ENCODE assay signal across 2 cellular contexts in the genomic region with DNA sequence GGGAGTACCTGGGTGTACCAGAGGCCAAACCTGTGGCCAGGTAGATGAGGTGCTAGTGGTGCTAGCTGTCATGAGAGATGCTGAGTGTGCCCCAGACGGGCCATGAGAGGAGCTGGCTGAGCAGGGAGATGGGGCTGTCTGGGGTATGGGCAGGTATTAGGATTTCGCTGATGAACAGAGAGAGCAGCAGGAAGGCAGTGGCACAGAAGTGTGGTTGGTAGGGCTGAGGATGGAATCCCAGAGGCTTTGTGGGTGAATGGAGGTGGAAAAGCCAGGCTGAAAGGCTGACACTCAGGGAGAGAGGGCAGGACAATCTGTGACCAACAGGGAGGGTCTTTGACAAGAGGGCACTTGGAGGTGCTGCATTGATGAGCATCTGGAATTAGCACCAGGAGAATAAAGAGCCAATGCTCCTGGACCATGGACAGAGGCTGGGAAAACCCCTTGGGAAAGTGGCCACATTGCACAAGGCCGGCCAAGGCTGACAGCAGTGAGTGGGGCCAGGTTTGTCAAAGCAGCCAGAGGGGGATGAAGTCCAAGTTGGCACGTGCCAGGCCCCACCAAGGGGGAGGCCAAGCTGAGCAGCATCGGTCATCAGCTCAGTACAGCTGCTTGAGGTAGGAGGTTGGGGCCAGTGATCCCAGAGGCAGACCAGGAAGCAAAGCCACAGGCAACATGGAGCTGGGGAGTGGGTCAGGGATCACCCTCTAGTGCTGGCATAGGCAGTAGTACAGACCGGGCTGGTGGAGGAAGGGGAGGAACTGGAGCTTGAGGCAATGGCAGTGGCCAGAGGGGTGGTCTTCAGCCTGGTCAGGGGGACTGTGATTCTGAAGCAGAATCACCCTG.
A peak's percentile ranks its signal among the peaks of the same experiment; 100 is the strongest.
TF ChIP-seq lines count a peak whose summit lies in the region.

No MANE protein-coding gene starts in this region.

TF ChIP-seq in Ishikawa, 13 proteins besides CTCF, POLR2A, EP300 and RAD21:
- TF ChIP-seq NFIC (IDR thresholded peaks at IDR 0.05) (no peak), TEAD4 (IDR thresholded peaks at IDR 0.05) (no peak)
- TF ChIP-seq, protein P1, sequence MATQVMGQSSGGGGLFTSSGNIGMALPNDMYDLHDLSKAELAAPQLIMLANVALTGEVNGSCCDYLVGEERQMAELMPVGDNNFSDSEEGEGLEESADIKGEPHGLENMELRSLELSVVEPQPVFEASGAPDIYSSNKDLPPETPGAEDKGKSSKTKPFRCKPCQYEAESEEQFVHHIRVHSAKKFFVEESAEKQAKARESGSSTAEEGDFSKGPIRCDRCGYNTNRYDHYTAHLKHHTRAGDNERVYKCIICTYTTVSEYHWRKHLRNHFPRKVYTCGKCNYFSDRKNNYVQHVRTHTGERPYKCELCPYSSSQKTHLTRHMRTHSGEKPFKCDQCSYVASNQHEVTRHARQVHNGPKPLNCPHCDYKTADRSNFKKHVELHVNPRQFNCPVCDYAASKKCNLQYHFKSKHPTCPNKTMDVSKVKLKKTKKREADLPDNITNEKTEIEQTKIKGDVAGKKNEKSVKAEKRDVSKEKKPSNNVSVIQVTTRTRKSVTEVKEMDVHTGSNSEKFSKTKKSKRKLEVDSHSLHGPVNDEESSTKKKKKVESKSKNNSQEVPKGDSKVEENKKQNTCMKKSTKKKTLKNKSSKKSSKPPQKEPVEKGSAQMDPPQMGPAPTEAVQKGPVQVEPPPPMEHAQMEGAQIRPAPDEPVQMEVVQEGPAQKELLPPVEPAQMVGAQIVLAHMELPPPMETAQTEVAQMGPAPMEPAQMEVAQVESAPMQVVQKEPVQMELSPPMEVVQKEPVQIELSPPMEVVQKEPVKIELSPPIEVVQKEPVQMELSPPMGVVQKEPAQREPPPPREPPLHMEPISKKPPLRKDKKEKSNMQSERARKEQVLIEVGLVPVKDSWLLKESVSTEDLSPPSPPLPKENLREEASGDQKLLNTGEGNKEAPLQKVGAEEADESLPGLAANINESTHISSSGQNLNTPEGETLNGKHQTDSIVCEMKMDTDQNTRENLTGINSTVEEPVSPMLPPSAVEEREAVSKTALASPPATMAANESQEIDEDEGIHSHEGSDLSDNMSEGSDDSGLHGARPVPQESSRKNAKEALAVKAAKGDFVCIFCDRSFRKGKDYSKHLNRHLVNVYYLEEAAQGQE (IDR thresholded peaks at IDR 0.05; ENCODE audit: low read depth): peak; percentile 51; the same call in 1 of the 2 replicates

TF ChIP-seq in HepG2, 621 proteins besides CTCF, POLR2A, EP300 and RAD21 (continues in another document):
- TF ChIP-seq RXRA (CRISPR knock-in tag; IDR thresholded peaks at IDR 0.05) (peak; percentile 53; the same call in 1 of the 2 replicates), MXI1 (IDR thresholded peaks at IDR 0.05; ENCODE audit: borderline replicate concordance, low read depth, low read length) (0 out of 3 replicates have a peak, but pooled peaks have one; percentile 15), ZNF563 (CRISPR knock-in tag; IDR thresholded peaks at IDR 0.05) (peak; percentile 41; the same call in 1 of the 2 replicates), ZNF430 (CRISPR knock-in tag; IDR thresholded peaks at IDR 0.05) (peak; percentile 10; the same call in 1 of the 2 replicates), SP1 (IDR thresholded peaks at IDR 0.05) (no peak), SP1 (CRISPR knock-in tag; IDR thresholded peaks at IDR 0.05) (0 out of 2 replicates have a peak, but pooled peaks have one; percentile 7), JUNB (CRISPR knock-in tag; IDR thresholded peaks at IDR 0.05; ENCODE audit: borderline replicate concordance) (peak; percentile 55; the same call in 1 of the 2 replicates), ZNF883 (CRISPR knock-in tag; IDR thresholded peaks at IDR 0.05; ENCODE audit: not compliant biosample characterization) (peak; percentile 43), HIVEP1 (CRISPR knock-in tag; IDR thresholded peaks at IDR 0.05) (peak; percentile 55; the same call in 1 of the 2 replicates), ZNF773 (CRISPR knock-in tag; IDR thresholded peaks at IDR 0.05; ENCODE audit: borderline replicate concordance) (peak; percentile 80; the same call in 1 of the 2 replicates), PITX1 (CRISPR knock-in tag; IDR thresholded peaks at IDR 0.05) (peak; percentile 42; the same call in 1 of the 2 replicates), RARA (CRISPR knock-in tag; IDR thresholded peaks at IDR 0.05) (peak; percentile 38), YEATS4 (CRISPR knock-in tag; IDR thresholded peaks at IDR 0.05; ENCODE audit: borderline replicate concordance) (peak; percentile 67), HDAC1 (CRISPR knock-in tag; IDR thresholded peaks at IDR 0.05) (peak; percentile 86), ZNF713 (CRISPR knock-in tag; IDR thresholded peaks at IDR 0.05) (0 out of 2 replicates have a peak, but pooled peaks have one; percentile 47), MIER2 (CRISPR knock-in tag; IDR thresholded peaks at IDR 0.05) (peak; percentile 96), BCL6 (CRISPR knock-in tag; IDR thresholded peaks at IDR 0.05) (0 out of 2 replicates have a peak, but pooled peaks have one; percentile 7)
- TF ChIP-seq, protein P2, sequence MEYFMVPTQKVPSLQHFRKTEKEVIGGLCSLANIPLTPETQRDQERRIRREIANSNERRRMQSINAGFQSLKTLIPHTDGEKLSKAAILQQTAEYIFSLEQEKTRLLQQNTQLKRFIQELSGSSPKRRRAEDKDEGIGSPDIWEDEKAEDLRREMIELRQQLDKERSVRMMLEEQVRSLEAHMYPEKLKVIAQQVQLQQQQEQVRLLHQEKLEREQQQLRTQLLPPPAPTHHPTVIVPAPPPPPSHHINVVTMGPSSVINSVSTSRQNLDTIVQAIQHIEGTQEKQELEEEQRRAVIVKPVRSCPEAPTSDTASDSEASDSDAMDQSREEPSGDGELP (IDR thresholded peaks at IDR 0.05; ENCODE audit: borderline replicate concordance, low read depth): peak; percentile 53; the same call in 1 of the 2 replicates
- TF ChIP-seq, protein P3, sequence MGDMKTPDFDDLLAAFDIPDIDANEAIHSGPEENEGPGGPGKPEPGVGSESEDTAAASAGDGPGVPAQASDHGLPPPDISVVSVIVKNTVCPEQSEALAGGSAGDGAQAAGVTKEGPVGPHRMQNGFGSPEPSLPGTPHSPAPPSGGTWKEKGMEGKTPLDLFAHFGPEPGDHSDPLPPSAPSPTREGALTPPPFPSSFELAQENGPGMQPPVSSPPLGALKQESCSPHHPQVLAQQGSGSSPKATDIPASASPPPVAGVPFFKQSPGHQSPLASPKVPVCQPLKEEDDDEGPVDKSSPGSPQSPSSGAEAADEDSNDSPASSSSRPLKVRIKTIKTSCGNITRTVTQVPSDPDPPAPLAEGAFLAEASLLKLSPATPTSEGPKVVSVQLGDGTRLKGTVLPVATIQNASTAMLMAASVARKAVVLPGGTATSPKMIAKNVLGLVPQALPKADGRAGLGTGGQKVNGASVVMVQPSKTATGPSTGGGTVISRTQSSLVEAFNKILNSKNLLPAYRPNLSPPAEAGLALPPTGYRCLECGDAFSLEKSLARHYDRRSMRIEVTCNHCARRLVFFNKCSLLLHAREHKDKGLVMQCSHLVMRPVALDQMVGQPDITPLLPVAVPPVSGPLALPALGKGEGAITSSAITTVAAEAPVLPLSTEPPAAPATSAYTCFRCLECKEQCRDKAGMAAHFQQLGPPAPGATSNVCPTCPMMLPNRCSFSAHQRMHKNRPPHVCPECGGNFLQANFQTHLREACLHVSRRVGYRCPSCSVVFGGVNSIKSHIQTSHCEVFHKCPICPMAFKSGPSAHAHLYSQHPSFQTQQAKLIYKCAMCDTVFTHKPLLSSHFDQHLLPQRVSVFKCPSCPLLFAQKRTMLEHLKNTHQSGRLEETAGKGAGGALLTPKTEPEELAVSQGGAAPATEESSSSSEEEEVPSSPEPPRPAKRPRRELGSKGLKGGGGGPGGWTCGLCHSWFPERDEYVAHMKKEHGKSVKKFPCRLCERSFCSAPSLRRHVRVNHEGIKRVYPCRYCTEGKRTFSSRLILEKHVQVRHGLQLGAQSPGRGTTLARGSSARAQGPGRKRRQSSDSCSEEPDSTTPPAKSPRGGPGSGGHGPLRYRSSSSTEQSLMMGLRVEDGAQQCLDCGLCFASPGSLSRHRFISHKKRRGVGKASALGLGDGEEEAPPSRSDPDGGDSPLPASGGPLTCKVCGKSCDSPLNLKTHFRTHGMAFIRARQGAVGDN (CRISPR knock-in tag; IDR thresholded peaks at IDR 0.05): peak; percentile 88
- TF ChIP-seq, protein P4, sequence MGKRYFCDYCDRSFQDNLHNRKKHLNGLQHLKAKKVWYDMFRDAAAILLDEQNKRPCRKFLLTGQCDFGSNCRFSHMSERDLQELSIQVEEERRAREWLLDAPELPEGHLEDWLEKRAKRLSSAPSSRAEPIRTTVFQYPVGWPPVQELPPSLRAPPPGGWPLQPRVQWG (CRISPR knock-in tag; IDR thresholded peaks at IDR 0.05; ENCODE audit: borderline replicate concordance, low read depth): peak; percentile 81; the same call in 1 of the 2 replicates
- TF ChIP-seq, protein P5, sequence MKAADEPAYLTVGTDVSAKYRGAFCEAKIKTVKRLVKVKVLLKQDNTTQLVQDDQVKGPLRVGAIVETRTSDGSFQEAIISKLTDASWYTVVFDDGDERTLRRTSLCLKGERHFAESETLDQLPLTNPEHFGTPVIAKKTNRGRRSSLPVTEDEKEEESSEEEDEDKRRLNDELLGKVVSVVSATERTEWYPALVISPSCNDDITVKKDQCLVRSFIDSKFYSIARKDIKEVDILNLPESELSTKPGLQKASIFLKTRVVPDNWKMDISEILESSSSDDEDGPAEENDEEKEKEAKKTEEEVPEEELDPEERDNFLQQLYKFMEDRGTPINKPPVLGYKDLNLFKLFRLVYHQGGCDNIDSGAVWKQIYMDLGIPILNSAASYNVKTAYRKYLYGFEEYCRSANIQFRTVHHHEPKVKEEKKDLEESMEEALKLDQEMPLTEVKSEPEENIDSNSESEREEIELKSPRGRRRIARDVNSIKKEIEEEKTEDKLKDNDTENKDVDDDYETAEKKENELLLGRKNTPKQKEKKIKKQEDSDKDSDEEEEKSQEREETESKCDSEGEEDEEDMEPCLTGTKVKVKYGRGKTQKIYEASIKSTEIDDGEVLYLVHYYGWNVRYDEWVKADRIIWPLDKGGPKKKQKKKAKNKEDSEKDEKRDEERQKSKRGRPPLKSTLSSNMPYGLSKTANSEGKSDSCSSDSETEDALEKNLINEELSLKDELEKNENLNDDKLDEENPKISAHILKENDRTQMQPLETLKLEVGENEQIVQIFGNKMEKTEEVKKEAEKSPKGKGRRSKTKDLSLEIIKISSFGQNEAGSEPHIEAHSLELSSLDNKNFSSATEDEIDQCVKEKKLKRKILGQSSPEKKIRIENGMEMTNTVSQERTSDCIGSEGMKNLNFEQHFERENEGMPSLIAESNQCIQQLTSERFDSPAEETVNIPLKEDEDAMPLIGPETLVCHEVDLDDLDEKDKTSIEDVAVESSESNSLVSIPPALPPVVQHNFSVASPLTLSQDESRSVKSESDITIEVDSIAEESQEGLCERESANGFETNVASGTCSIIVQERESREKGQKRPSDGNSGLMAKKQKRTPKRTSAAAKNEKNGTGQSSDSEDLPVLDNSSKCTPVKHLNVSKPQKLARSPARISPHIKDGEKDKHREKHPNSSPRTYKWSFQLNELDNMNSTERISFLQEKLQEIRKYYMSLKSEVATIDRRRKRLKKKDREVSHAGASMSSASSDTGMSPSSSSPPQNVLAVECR (CRISPR knock-in tag; IDR thresholded peaks at IDR 0.05; ENCODE audit: borderline replicate concordance): peak; percentile 56
- TF ChIP-seq, protein P6, sequence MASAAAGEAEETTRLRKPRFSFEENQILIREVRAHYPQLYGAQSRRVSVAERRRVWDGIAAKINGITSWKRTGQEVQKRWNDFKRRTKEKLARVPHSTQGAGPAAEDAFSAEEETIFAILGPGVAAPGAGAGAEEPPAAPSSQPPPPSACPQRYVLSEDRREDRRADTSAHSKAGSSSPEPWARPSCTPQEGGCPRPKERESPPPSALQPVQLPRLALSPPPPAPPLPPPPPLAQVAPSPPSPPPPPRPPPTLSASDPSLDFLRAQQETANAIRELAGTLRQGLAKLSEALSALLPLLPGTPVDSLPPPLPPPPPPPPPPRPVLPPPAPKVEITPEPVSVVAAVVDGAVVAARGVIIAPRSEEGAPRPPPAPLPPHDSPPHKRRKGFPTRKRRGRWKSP (CRISPR knock-in tag; IDR thresholded peaks at IDR 0.05): peak; percentile 12; the same call in 1 of the 2 replicates
- TF ChIP-seq, protein P7, sequence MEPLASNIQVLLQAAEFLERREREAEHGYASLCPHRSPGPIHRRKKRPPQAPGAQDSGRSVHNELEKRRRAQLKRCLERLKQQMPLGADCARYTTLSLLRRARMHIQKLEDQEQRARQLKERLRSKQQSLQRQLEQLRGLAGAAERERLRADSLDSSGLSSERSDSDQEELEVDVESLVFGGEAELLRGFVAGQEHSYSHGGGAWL (CRISPR knock-in tag; IDR thresholded peaks at IDR 0.05): 0 out of 2 replicates have a peak, but pooled peaks have one; percentile 35
- TF ChIP-seq, protein P8, sequence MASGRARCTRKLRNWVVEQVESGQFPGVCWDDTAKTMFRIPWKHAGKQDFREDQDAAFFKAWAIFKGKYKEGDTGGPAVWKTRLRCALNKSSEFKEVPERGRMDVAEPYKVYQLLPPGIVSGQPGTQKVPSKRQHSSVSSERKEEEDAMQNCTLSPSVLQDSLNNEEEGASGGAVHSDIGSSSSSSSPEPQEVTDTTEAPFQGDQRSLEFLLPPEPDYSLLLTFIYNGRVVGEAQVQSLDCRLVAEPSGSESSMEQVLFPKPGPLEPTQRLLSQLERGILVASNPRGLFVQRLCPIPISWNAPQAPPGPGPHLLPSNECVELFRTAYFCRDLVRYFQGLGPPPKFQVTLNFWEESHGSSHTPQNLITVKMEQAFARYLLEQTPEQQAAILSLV (CRISPR knock-in tag; IDR thresholded peaks at IDR 0.05; ENCODE audit: borderline replicate concordance): 0 out of 2 replicates have a peak, but pooled peaks have one; percentile 44
- TF ChIP-seq, protein P9, sequence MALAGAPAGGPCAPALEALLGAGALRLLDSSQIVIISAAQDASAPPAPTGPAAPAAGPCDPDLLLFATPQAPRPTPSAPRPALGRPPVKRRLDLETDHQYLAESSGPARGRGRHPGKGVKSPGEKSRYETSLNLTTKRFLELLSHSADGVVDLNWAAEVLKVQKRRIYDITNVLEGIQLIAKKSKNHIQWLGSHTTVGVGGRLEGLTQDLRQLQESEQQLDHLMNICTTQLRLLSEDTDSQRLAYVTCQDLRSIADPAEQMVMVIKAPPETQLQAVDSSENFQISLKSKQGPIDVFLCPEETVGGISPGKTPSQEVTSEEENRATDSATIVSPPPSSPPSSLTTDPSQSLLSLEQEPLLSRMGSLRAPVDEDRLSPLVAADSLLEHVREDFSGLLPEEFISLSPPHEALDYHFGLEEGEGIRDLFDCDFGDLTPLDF (CRISPR knock-in tag; IDR thresholded peaks at IDR 0.05): no peak
- TF ChIP-seq, protein P10, sequence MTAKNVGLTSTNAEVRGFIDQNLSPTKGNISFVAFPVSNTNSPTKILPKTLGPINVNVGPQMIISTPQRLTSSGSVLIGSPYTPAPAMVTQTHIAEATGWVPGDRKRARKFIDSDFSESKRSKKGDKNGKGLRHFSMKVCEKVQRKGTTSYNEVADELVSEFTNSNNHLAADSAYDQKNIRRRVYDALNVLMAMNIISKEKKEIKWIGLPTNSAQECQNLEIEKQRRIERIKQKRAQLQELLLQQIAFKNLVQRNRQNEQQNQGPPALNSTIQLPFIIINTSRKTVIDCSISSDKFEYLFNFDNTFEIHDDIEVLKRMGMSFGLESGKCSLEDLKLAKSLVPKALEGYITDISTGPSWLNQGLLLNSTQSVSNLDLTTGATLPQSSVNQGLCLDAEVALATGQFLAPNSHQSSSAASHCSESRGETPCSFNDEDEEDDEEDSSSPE (CRISPR knock-in tag; IDR thresholded peaks at IDR 0.05): no peak
